Comparison of ENCODE assay signal across 29 cellular contexts in the genomic region with DNA sequence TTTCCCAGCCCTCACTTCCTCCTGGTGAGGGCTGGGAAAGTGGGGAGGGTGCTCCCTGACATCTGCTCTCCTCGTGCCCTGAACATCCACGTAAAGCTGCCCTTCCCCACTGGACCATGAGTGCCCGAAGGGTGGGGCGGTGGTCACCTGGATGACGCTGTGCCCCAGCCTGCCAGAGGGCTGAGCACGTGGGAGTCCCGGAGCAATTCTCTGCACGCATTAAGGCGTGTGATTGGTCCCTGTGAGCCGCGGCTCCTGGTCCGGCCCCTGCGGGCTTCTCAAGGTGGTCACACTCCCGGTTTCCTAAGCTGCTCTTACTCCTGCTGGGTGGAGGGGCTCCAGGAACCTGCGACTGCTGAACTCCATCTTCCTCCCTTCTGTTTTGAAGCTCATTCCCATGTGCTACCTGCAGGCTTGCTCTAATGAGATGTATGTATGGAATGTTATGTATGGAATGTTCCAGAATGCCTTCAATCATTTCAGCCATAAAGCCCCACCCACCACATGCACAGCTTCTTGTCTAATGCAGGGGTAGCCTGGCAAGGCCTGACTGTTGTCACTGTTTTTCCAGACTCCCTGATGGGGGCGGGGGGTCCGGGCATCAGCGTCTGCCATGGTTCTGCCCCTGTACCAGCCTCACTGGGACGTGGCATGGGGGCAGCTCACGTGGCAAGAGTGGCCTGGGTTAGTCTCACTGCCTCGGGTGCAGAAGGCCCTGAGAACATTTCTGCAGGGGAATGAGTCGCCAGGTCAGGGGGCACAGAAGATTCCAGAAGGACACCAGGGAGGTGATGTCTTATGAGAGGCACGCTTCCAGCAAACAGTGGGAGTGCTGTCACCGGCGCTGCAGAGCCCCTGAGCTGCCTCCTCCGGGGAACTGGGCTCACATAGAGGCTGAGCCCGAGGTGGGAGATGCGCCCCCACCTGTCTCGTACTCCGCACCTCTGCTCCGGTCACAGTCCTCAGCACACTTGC. TPM values are rescaled to one million over a fixed set of nuclear protein-coding genes. Genes with fewer than 3 reads are reported as not detected.
A peak's percentile ranks its signal among the peaks of the same experiment; 100 is the strongest.
DNase-seq lines count a peak whose midpoint lies in the region; ATAC-seq, FAIRE-seq and TF ChIP-seq lines count a peak whose summit lies in the region.
"Had no signal": no experiment of that assay in that cellular context is flagged by ENCODE, and none has a peak within 500 bp of the region (broad histone marks: within the 10 kb centered on the region; RNA-seq: fewer than 3 reads in every experiment).

No MANE protein-coding gene starts in this region.

- no peak overlapping the region for H4K5ac ChIP-seq in H1 (ENCODE audit: insufficient read length, low read depth, low read length)

- H3K9ac ChIP-seq in H1 (replicated peaks in 1 of 4; ENCODE audit: extremely low read depth in 1 of 4, low read depth in 3 of 4, low read length in 3 of 4): no peak overlapping the region
- no peak overlapping the region for H3K9ac ChIP-seq in trophoblast cell (ENCODE audit: low read length)

- H3K27ac ChIP-seq in H1 (ENCODE audit: low read depth, low read length) (no peak overlapping the region), trophoblast cell (ENCODE audit: low read depth, low read length) (no peak overlapping the region)
- H3K27ac ChIP-seq: body of pancreas, colonic mucosa, HL-60, prostate gland, thyroid gland had no signal

- CTCF ChIA-PET in H1 (lab: Charles Lee; ENCODE audit: partially characterized antibody): interaction anchor here (0.7 to 2.3 kb wide), 9 partner anchors 10 to 273 kb away, joined by 3 to 17 read pairs (median 3); no protein-coding TSS in a partner anchor

- H3K4ac ChIP-seq in H1 (replicated peaks; ENCODE audit: insufficient read length, low read depth, low read length) (no peak overlapping the region), trophoblast cell (ENCODE audit: low read depth, low read length) (no peak overlapping the region)

- no peak for TF ChIP-seq CTCF in H1 (IDR thresholded peaks at IDR 0.05; ENCODE audit: control extremely low read depth in 1 of 3, insufficient read depth in 1 of 3, low read depth in 1 of 3, low read length in 3 of 3)

- no peak for TF ChIP-seq RAD21 in Ishikawa (IDR thresholded peaks at IDR 0.05; ENCODE audit: low read depth)
- TF ChIP-seq RAD21 in H1 (IDR thresholded peaks at IDR 0.05 in 1 of 2, conservative IDR thresholded peaks at IDR 0.05 in 1 of 2; ENCODE audit: low read depth in 2 of 2, low read length in 2 of 2): no peak

- peaks cover 3% of the 10 kb centered on the region; the same call in 1 of the 2 replicates for H3K79me1 ChIP-seq in H1 (ENCODE audit: low read depth, low read length)
- H3K79me1 ChIP-seq in trophoblast cell (ENCODE audit: low read length): no peaks in the 10 kb centered on the region

- no peak overlapping the region for H2BK12ac ChIP-seq in H1 (ENCODE audit: low read depth, low read length)
- H2BK12ac ChIP-seq in trophoblast cell (ENCODE audit: low read length): no peak overlapping the region

- no peak overlapping the region for H3K14ac ChIP-seq in H1 (ENCODE audit: insufficient read length)
- no peak overlapping the region for H3K14ac ChIP-seq in trophoblast cell (ENCODE audit: low read length)

- H3K27me3 ChIP-seq in H1 (replicated peaks in 1 of 4; ENCODE audit: control insufficient read depth in 3 of 4, extremely low read depth in 1 of 4, insufficient read depth in 3 of 4, low read length in 3 of 4): peaks cover 0 to 3% (median 0%) of the 10 kb centered on the region in 4 experiments; a peak in 1 of 7 replicates
- H3K27me3 ChIP-seq in trophoblast cell (ENCODE audit: insufficient read depth, low read length): no peaks in the 10 kb centered on the region
- H3K27me3 ChIP-seq: body of pancreas, colonic mucosa, thyroid gland had no signal

- H2BK15ac ChIP-seq in H1 (ENCODE audit: low read length): no peak overlapping the region

- H3K4me2 ChIP-seq in H1 (ENCODE audit: insufficient read depth in 1 of 2, low read depth in 2 of 2, low read length in 2 of 2) (no peak overlapping the region), trophoblast cell (ENCODE audit: low read length) (no peak overlapping the region)

- no peaks in the 10 kb centered on the region for H3K79me2 ChIP-seq in H1 (ENCODE audit: control insufficient read depth in 1 of 2, insufficient read depth in 2 of 2, low read length in 2 of 2)
- H3K79me2 ChIP-seq in trophoblast cell (ENCODE audit: control insufficient read depth, insufficient read depth, low read length, poor library complexity): no peaks in the 10 kb centered on the region

- H2AFZ ChIP-seq in H1 (ENCODE audit: low read length) (no peak overlapping the region), trophoblast cell (ENCODE audit: insufficient read depth, low read length, poor library complexity) (no peak overlapping the region)

- H2BK120ac ChIP-seq in H1 (replicated peaks; ENCODE audit: low read depth, low read length) (no peak overlapping the region), trophoblast cell (ENCODE audit: insufficient read depth, low read length, poor library complexity) (no peak overlapping the region)

- H3K4me3 ChIP-seq in H1 (ENCODE audit: extremely low read depth in 1 of 4, insufficient read depth in 2 of 4, low read depth in 3 of 4, low read length in 4 of 4): no peak overlapping the region
- H3K4me3 ChIP-seq in trophoblast cell (ENCODE audit: low read depth, low read length): no peak overlapping the region
- H3K4me3 ChIP-seq: body of pancreas, colonic mucosa, prostate gland, thyroid gland had no signal

- DNase-seq in H1 (ENCODE audit: low read depth in 1 of 2, low spot score in 2 of 2): no peak
- peak; percentile 56 to 74 for DNase-seq in trophoblast cell
- DNase-seq in NCI-H748 (lab: John Stamatoyannopoulos, UW; ENCODE audit: unreplicated experiment): no peak
- DNase-seq: activated naive CD8-positive, alpha-beta T cell treated with anti-CD3 and anti-CD28 coated beads for 36 hours; CD4-positive, alpha-beta memory T cell; colonic mucosa; GDM1; IMR-90; midbrain; NCI-H1436 treated with DMSO at 0.1 percent for 48 hours; NCI-H524; small intestine; stimulated activated CD4-positive, alpha-beta T cell treated with anti-CD3 and anti-CD28 coated beads, Interleukin-2, amount 100 ng/mL, for 48 hours; stimulated activated naive CD4-positive, alpha-beta T cell treated with Interleukin-2 at 50 U/mL for 16 hours; SW 1271; thyroid gland had no signal

- no peak overlapping the region for H2BK5ac ChIP-seq in H1 (ENCODE audit: low read depth, low read length)
- no peak overlapping the region for H2BK5ac ChIP-seq in trophoblast cell (ENCODE audit: low read depth, low read length, poor library complexity)

- H4K91ac ChIP-seq in H1 (replicated peaks; ENCODE audit: insufficient read length, low read length) (no peak overlapping the region), trophoblast cell (ENCODE audit: low read depth, low read length) (no peak overlapping the region)

- FAIRE-seq in H1 (lab: Jason Lieb, UNC): no peak
- FAIRE-seq: endometrium, small intestine, TTC549 had no signal

- ATAC-seq in HG03139 (IDR thresholded peaks at IDR 0.05; ENCODE audit: unreplicated experiment): no peak
- ATAC-seq: activated CD4-positive, alpha-beta T cell treated with anti-CD3 and anti-CD28 coated beads for 36 hours; body of pancreas had no signal

- H3K18ac ChIP-seq in H1 (ENCODE audit: extremely low read depth, low read length) (no peak overlapping the region), trophoblast cell (ENCODE audit: low read length) (no peak overlapping the region)

- H3K9me3 ChIP-seq in H1 (ENCODE audit: insufficient read depth in 2 of 2, low read depth in 1 of 2, low read length in 1 of 2) (peaks cover 0 to 15% of the 10 kb centered on the region in 2 experiments; a peak in 3 of 4 replicates), trophoblast cell (ENCODE audit: insufficient read depth, low read depth, low read length) (peaks cover 12% of the 10 kb centered on the region)
- H3K9me3 ChIP-seq: body of pancreas, colonic mucosa, prostate gland, thyroid gland had no signal

- no peak overlapping the region for H3K56ac ChIP-seq in H1 (replicated peaks; ENCODE audit: insufficient read length, low read depth, low read length)

- H2BK20ac ChIP-seq in H1 (ENCODE audit: low read length): no peak overlapping the region

- TF ChIP-seq EP300 in Ishikawa (IDR thresholded peaks at IDR 0.05; ENCODE audit: borderline replicate concordance) (no peak), H1 (IDR thresholded peaks at IDR 0.05; ENCODE audit: borderline replicate concordance in 1 of 2, low read depth in 2 of 2, low read length in 2 of 2) (no peak)

- H4K8ac ChIP-seq in H1 (ENCODE audit: extremely low read depth, insufficient read depth, low read length): no peak overlapping the region; the same call in 1 of the 2 replicates
- H4K8ac ChIP-seq in trophoblast cell (ENCODE audit: low read depth, low read length): no peak overlapping the region

- H4K12ac ChIP-seq in trophoblast cell (ENCODE audit: low read depth, low read length): no peak overlapping the region

- 86% methylated on average over 28 of the region's 31 CpGs; no CpG with 5 or more reads in 1 of the 2 experiments for WGBS in H1 (ENCODE audit: extremely low coverage in 1 of 2, insufficient coverage in 1 of 2, insufficient read length in 1 of 2, insufficient replicate concordance in 2 of 2, low coverage in 1 of 2, low lambda C conversion rate in 2 of 2, missing lambda C conversion rate in 1 of 2), 2 experiments
- no CpG with 5 or more reads among the region's 31 CpGs for WGBS in trophoblast cell (ENCODE audit: extremely low coverage, insufficient coverage, insufficient read length)

- H3K36me3 ChIP-seq in H1 (ENCODE audit: control insufficient read depth in 2 of 4, insufficient read depth in 4 of 4, low read length in 3 of 4): no peaks in the 10 kb centered on the region
- no peaks in the 10 kb centered on the region for H3K36me3 ChIP-seq in trophoblast cell (ENCODE audit: control insufficient read depth in 1 of 2, insufficient read depth in 2 of 2, low read length in 2 of 2)
- H3K36me3 ChIP-seq: colonic mucosa, prostate gland, thyroid gland had no signal

- H3K23me2 ChIP-seq in H1 (ENCODE audit: low read depth, low read length): peaks cover 14% of the 10 kb centered on the region

- TF ChIP-seq POLR2A in H1 (IDR thresholded peaks at IDR 0.05; ENCODE audit: control extremely low read depth in 1 of 2, low read depth in 2 of 2, low read length in 2 of 2): no peak

- POLR2A ChIA-PET in H1 (lab: Charles Lee; ENCODE audit: partially characterized antibody): interaction anchor here (1.1 to 1.6 kb wide), 6 partner anchors 10 to 192 kb away, joined by 3 to 7 read pairs (median 4); no protein-coding TSS in a partner anchor

- H3K23ac ChIP-seq in H1 (ENCODE audit: insufficient read length) (no peak overlapping the region), trophoblast cell (ENCODE audit: low read length) (no peak overlapping the region)

- H4K20me1 ChIP-seq in H1 (replicated peaks in 1 of 2; ENCODE audit: control insufficient read depth in 1 of 2, insufficient read depth in 2 of 2, low read length in 2 of 2): no peaks in the 10 kb centered on the region

- H3K4me1 ChIP-seq in H1 (replicated peaks in 1 of 4; ENCODE audit: control insufficient read depth in 3 of 4, insufficient read depth in 4 of 4, low read length in 3 of 4) (peaks cover 0 to 3% (median 0%) of the 10 kb centered on the region in 4 experiments; a peak in 1 of 7 replicates), trophoblast cell (ENCODE audit: control insufficient read depth in 1 of 2, insufficient read depth in 2 of 2, low read length in 2 of 2) (peaks cover 3 to 7% of the 10 kb centered on the region in 2 experiments)
- H3K4me1 ChIP-seq: body of pancreas, colonic mucosa, prostate gland, thyroid gland had no signal

- no peak overlapping the region for H2AK5ac ChIP-seq in H1 (ENCODE audit: low read depth, low read length)
- H2AK5ac ChIP-seq in trophoblast cell (ENCODE audit: low read length): no peak overlapping the region

RNA-seq across cellular contexts. Expression of a gene that starts 19.4 kb away (rescaled TPM):
- not detected in 2 replicates for total RNA-seq in H1 (2021; fragmentation: NEBNext Ultra II Directional; extraction: Animal tissue kit (Norgen Biotek cat#: 25700))
- 0.08 TPM in 1 of 2 replicates, not detected in the other for polyA plus RNA-seq in H1 (2011; rRNA removed)
- not detected for polyA plus RNA-seq in H1 (2011; cell fraction: cytosol; rRNA removed)
- 0.09 TPM for polyA plus RNA-seq in H1 (2011; cell fraction: nucleus; rRNA removed)
- not detected in 4 replicates for polyA plus RNA-seq in H1 (2012, experiment 1 of 2)
- not detected for polyA plus RNA-seq in H1 (2012, experiment 2 of 2)
- not detected for polyA plus RNA-seq in H1 (2013, experiment 1 of 2)
- not detected for polyA plus RNA-seq in H1 (2013, experiment 2 of 2)
- polyA minus RNA-seq in H1 (2011; rRNA and poly(A)+ RNA removed): not detected in 2 replicates
- polyA minus RNA-seq in H1 (2011; cell fraction: cytosol; rRNA and poly(A)+ RNA removed): not detected
- polyA minus RNA-seq in H1 (2011; cell fraction: nucleus; rRNA and poly(A)+ RNA removed): 0.90 TPM
- polyA plus RNA-seq in trophoblast cell (2013): not detected in 2 replicates
- total RNA-seq: activated CD4-positive, alpha-beta T cell treated with anti-CD3 and anti-CD28 coated beads for 36 hours; activated CD8-positive, alpha-beta memory T cell treated with anti-CD3 and anti-CD28 coated beads for 36 hours; activated naive CD8-positive, alpha-beta T cell treated with anti-CD3 and anti-CD28 coated beads for 36 hours; body of pancreas; CD4-positive, alpha-beta memory T cell; colonic mucosa; fibroblast of lung; glomerular endothelial cell; IMR-90; M059J; neural crest cell; prostate gland; thyroid gland had no signal
- polyA plus RNA-seq: CD4-positive, alpha-beta memory T cell; fibroblast of lung; IMR-90; small intestine had no signal

RNA-seq across cellular contexts. Expression of a gene that starts 30.7 kb away (rescaled TPM):
- total RNA-seq in H1 (2021; fragmentation: NEBNext Ultra II Directional; extraction: Animal tissue kit (Norgen Biotek cat#: 25700)): not detected in 2 replicates
- 0.06 and 0.11 TPM in 2 replicates for polyA plus RNA-seq in H1 (2011; rRNA removed)
- not detected for polyA plus RNA-seq in H1 (2011; cell fraction: cytosol; rRNA removed)
- 0.13 TPM for polyA plus RNA-seq in H1 (2011; cell fraction: nucleus; rRNA removed)
- 0.16 TPM in 1 of 4 replicates, not detected in the others for polyA plus RNA-seq in H1 (2012, experiment 1 of 2)
- not detected for polyA plus RNA-seq in H1 (2012, experiment 2 of 2)
- polyA plus RNA-seq in H1 (2013, experiment 1 of 2): not detected
- not detected for polyA plus RNA-seq in H1 (2013, experiment 2 of 2)
- 0.38 and 0.51 TPM in 2 replicates for polyA minus RNA-seq in H1 (2011; rRNA and poly(A)+ RNA removed)
- not detected for polyA minus RNA-seq in H1 (2011; cell fraction: cytosol; rRNA and poly(A)+ RNA removed)
- polyA minus RNA-seq in H1 (2011; cell fraction: nucleus; rRNA and poly(A)+ RNA removed): not detected
- polyA plus RNA-seq in trophoblast cell (2013): not detected in 2 replicates
- total RNA-seq: activated CD4-positive, alpha-beta T cell treated with anti-CD3 and anti-CD28 coated beads for 36 hours; activated CD8-positive, alpha-beta memory T cell treated with anti-CD3 and anti-CD28 coated beads for 36 hours; activated naive CD8-positive, alpha-beta T cell treated with anti-CD3 and anti-CD28 coated beads for 36 hours; body of pancreas; CD4-positive, alpha-beta memory T cell; colonic mucosa; fibroblast of lung; glomerular endothelial cell; IMR-90; M059J; neural crest cell; prostate gland; thyroid gland had no signal
- polyA plus RNA-seq: CD4-positive, alpha-beta memory T cell; fibroblast of lung; IMR-90; small intestine had no signal

RNA-seq across cellular contexts. Expression of a gene that starts 38.0 kb away (rescaled TPM):
- total RNA-seq in H1 (2021; fragmentation: NEBNext Ultra II Directional; extraction: Animal tissue kit (Norgen Biotek cat#: 25700)): not detected in 2 replicates
- polyA plus RNA-seq in H1 (2011; rRNA removed): 0.16 TPM in 1 of 2 replicates, not detected in the other
- polyA plus RNA-seq in H1 (2011; cell fraction: cytosol; rRNA removed): not detected
- 0.20 TPM for polyA plus RNA-seq in H1 (2011; cell fraction: nucleus; rRNA removed)
- not detected in 4 replicates for polyA plus RNA-seq in H1 (2012, experiment 1 of 2)
- polyA plus RNA-seq in H1 (2012, experiment 2 of 2): not detected
- not detected for polyA plus RNA-seq in H1 (2013, experiment 1 of 2)
- polyA plus RNA-seq in H1 (2013, experiment 2 of 2): not detected
- polyA minus RNA-seq in H1 (2011; rRNA and poly(A)+ RNA removed): 0.19 TPM in 1 of 2 replicates, not detected in the other
- polyA minus RNA-seq in H1 (2011; cell fraction: cytosol; rRNA and poly(A)+ RNA removed): not detected
- 1.9 TPM for polyA minus RNA-seq in H1 (2011; cell fraction: nucleus; rRNA and poly(A)+ RNA removed)
- polyA plus RNA-seq in trophoblast cell (2013): not detected in 2 replicates
- total RNA-seq: activated CD4-positive, alpha-beta T cell treated with anti-CD3 and anti-CD28 coated beads for 36 hours; activated CD8-positive, alpha-beta memory T cell treated with anti-CD3 and anti-CD28 coated beads for 36 hours; activated naive CD8-positive, alpha-beta T cell treated with anti-CD3 and anti-CD28 coated beads for 36 hours; body of pancreas; CD4-positive, alpha-beta memory T cell; colonic mucosa; fibroblast of lung; glomerular endothelial cell; IMR-90; M059J; neural crest cell; prostate gland; thyroid gland had no signal
- polyA plus RNA-seq: CD4-positive, alpha-beta memory T cell; fibroblast of lung; IMR-90; small intestine had no signal

RNA-seq across cellular contexts. Expression of a gene that starts 52.9 kb away (rescaled TPM):
- not detected in 2 replicates for total RNA-seq in H1 (2021; fragmentation: NEBNext Ultra II Directional; extraction: Animal tissue kit (Norgen Biotek cat#: 25700))
- not detected in 2 replicates for polyA plus RNA-seq in H1 (2011; rRNA removed)
- not detected for polyA plus RNA-seq in H1 (2011; cell fraction: cytosol; rRNA removed)
- 0.09 TPM for polyA plus RNA-seq in H1 (2011; cell fraction: nucleus; rRNA removed)
- not detected in 4 replicates for polyA plus RNA-seq in H1 (2012, experiment 1 of 2)
- not detected for polyA plus RNA-seq in H1 (2012, experiment 2 of 2)
- polyA plus RNA-seq in H1 (2013, experiment 1 of 2): not detected
- not detected for polyA plus RNA-seq in H1 (2013, experiment 2 of 2)
- polyA minus RNA-seq in H1 (2011; rRNA and poly(A)+ RNA removed): not detected in 2 replicates
- not detected for polyA minus RNA-seq in H1 (2011; cell fraction: cytosol; rRNA and poly(A)+ RNA removed)
- polyA minus RNA-seq in H1 (2011; cell fraction: nucleus; rRNA and poly(A)+ RNA removed): not detected
- not detected in 2 replicates for polyA plus RNA-seq in trophoblast cell (2013)
- total RNA-seq: activated CD4-positive, alpha-beta T cell treated with anti-CD3 and anti-CD28 coated beads for 36 hours; activated CD8-positive, alpha-beta memory T cell treated with anti-CD3 and anti-CD28 coated beads for 36 hours; activated naive CD8-positive, alpha-beta T cell treated with anti-CD3 and anti-CD28 coated beads for 36 hours; body of pancreas; CD4-positive, alpha-beta memory T cell; colonic mucosa; fibroblast of lung; glomerular endothelial cell; IMR-90; M059J; neural crest cell; prostate gland; thyroid gland had no signal
- polyA plus RNA-seq: CD4-positive, alpha-beta memory T cell; fibroblast of lung; IMR-90; small intestine had no signal

RNA-seq across cellular contexts. Expression of a gene that starts 59.8 kb away (rescaled TPM):
- total RNA-seq in H1 (2021; fragmentation: NEBNext Ultra II Directional; extraction: Animal tissue kit (Norgen Biotek cat#: 25700)): not detected in 2 replicates
- polyA plus RNA-seq in H1 (2011; rRNA removed): 0.08 and 0.09 TPM in 2 replicates
- not detected for polyA plus RNA-seq in H1 (2011; cell fraction: cytosol; rRNA removed)
- not detected for polyA plus RNA-seq in H1 (2011; cell fraction: nucleus; rRNA removed)
- polyA plus RNA-seq in H1 (2012, experiment 1 of 2): not detected in 4 replicates
- not detected for polyA plus RNA-seq in H1 (2012, experiment 2 of 2)
- polyA plus RNA-seq in H1 (2013, experiment 1 of 2): not detected
- polyA plus RNA-seq in H1 (2013, experiment 2 of 2): not detected
- 0.15 and 0.22 TPM in 2 replicates for polyA minus RNA-seq in H1 (2011; rRNA and poly(A)+ RNA removed)
- not detected for polyA minus RNA-seq in H1 (2011; cell fraction: cytosol; rRNA and poly(A)+ RNA removed)
- not detected for polyA minus RNA-seq in H1 (2011; cell fraction: nucleus; rRNA and poly(A)+ RNA removed)
- not detected in 2 replicates for polyA plus RNA-seq in trophoblast cell (2013)
- total RNA-seq: activated CD4-positive, alpha-beta T cell treated with anti-CD3 and anti-CD28 coated beads for 36 hours; activated CD8-positive, alpha-beta memory T cell treated with anti-CD3 and anti-CD28 coated beads for 36 hours; activated naive CD8-positive, alpha-beta T cell treated with anti-CD3 and anti-CD28 coated beads for 36 hours; body of pancreas; CD4-positive, alpha-beta memory T cell; colonic mucosa; fibroblast of lung; glomerular endothelial cell; IMR-90; M059J; neural crest cell; prostate gland had no signal
- polyA plus RNA-seq: CD4-positive, alpha-beta memory T cell; fibroblast of lung; IMR-90; small intestine had no signal

Comparison
In these comparisons a context has a peak if more than half of its experiments do, and no peak if none do; other contexts are left out.
1. DNase-seq: peak in trophoblast cell (2 of 2); none in H1 (0 of 2) and NCI-H748 (single experiment).